Comparison of ENCODE assay signal across 8 cellular contexts in genomic region chr19:9834726-9835506, GRCh38. TPM values are rescaled to one million over a fixed set of nuclear protein-coding genes. Genes with fewer than 3 reads are reported as not detected.
A peak's percentile ranks its signal among the peaks of the same experiment; 100 is the strongest.
DNase-seq lines count a peak whose midpoint lies in the region; ATAC-seq, FAIRE-seq and TF ChIP-seq lines count a peak whose summit lies in the region.

Gene PIN1 (plus strand): TSS chr19:9835318. CDS start chr19:9835345, 27 bp downstream.

- H2AFZ ChIP-seq in mammary epithelial cell (ENCODE audit: low read depth, low read length) = peak within 1 kb of the TSS; percentile 94

- FAIRE-seq in small intestine (lab: Jason Lieb, UNC) = no peak

- in situ Hi-C loops in mammary epithelial cell (cut with MboI; ENCODE audit: low sequenced_read_pairs in 2 of 2) = no loop called here

- H3K27ac ChIP-seq in WERI-Rb-1 (peak within 1 kb of the TSS; percentile 86), mammary epithelial cell (ENCODE audit: insufficient read depth, low read depth, low read length) (peak within 1 kb of the TSS; percentile 41), small intestine (ENCODE audit: low read depth in 1 of 2, low read length in 1 of 2) (peak within 1 kb of the TSS in 1 of 2 donors; percentile 62)

- H3K9me3 ChIP-seq in WERI-Rb-1 (ENCODE audit: severe bottlenecking) (no peaks in the 10 kb centered on the region), mammary epithelial cell (replicated peaks; ENCODE audit: insufficient read depth, low read length) (no peaks in the 10 kb centered on the region), small intestine (ENCODE audit: control insufficient read depth, low read depth) (no peaks in the 10 kb centered on the region)

- TF ChIP-seq CTCF in WERI-Rb-1 (IDR thresholded peaks at IDR 0.05; ENCODE audit: low read depth, low read length) (peak; percentile 49), mammary epithelial cell (conservative IDR thresholded peaks at IDR 0.05 in 1 of 2, IDR thresholded peaks at IDR 0.05 in 1 of 2; ENCODE audit: extremely low read depth in 1 of 2, insufficient read depth in 1 of 2, low read depth in 1 of 2, low read length in 2 of 2) (peak in 1 of 2 donors; percentile 65)

- CTCF ChIA-PET in mammary epithelial cell (lab: Charles Lee; ENCODE audit: low non-redundant PET) = interaction anchor here (0.6 kb wide), 1 partner anchor 1411 kb away, joined by 17 read pairs; no protein-coding TSS in a partner anchor

- 12% methylated on average over 5 of the region's 73 CpGs for WGBS in mammary epithelial cell (ENCODE audit: low coverage, missing lambda C conversion rate)
- WGBS in small intestine, 3 donors = 0% methylated on average over 48 to 73 of the region's 73 CpGs

- peak within 1 kb of the TSS; percentile 98 for H3K4me2 ChIP-seq in mammary epithelial cell (ENCODE audit: insufficient read depth, low read depth, low read length)

- H3K36me3 ChIP-seq in WERI-Rb-1 (peaks cover 32% of the 10 kb centered on the region), mammary epithelial cell (ENCODE audit: insufficient read depth, low read length) (no peaks in the 10 kb centered on the region), small intestine (ENCODE audit: control insufficient read depth in 2 of 2, insufficient read depth in 2 of 2, low read length in 2 of 2) (peaks cover 0 to 2% of the 10 kb centered on the region in 2 donors)

- H3K4me1 ChIP-seq in mammary epithelial cell (ENCODE audit: insufficient read depth, low read length) (peaks cover 6% of the 10 kb centered on the region), small intestine (ENCODE audit: control insufficient read depth in 2 of 2, insufficient read depth in 1 of 2, low read depth in 1 of 2, low read length in 1 of 2) (peaks cover 0 to 8% of the 10 kb centered on the region in 2 donors)

- peak within 1 kb of the TSS; percentile 53 for H3K9ac ChIP-seq in mammary epithelial cell (ENCODE audit: insufficient read depth, low read length)

- peak within 1 kb of the TSS; percentile 92 for H3K4me3 ChIP-seq in WERI-Rb-1 (ENCODE audit: low read depth, low read length)
- peak within 1 kb of the TSS; percentile 89 to 91 (median 90) for H3K4me3 ChIP-seq in mammary epithelial cell (replicated peaks in 1 of 3; ENCODE audit: insufficient read depth in 1 of 3, low read depth in 2 of 3, low read length in 3 of 3)
- peak within 1 kb of the TSS; percentile 76 to 89 for H3K4me3 ChIP-seq in small intestine (ENCODE audit: low read depth in 1 of 2, low read length in 2 of 2)

- peak; percentile 99 for DNase-seq in AG08395 (ENCODE audit: low spot score)
- peak; percentile 98 for DNase-seq in NCI-H2227 (lab: John Stamatoyannopoulos, UW; ENCODE audit: unreplicated experiment)
- peak; percentile 99 for DNase-seq in WERI-Rb-1
- DNase-seq in mammary epithelial cell = peak; percentile 98
- peak; percentile 99 for DNase-seq in iPS-NIHi11 (ENCODE audit: low spot score)
- DNase-seq in small intestine = peak; percentile 99

- dilution Hi-C loops in mammary epithelial cell (cut with HindIII; ENCODE audit: low sequenced_read_pairs) = no loop called here

- BruUV-seq in mammary epithelial cell (replicated peaks; lab: Mats Ljungman, UMichigan) = no TSS peak

- ATAC-seq in GM18873 (IDR thresholded peaks at IDR 0.05; ENCODE audit: low FRiP score, unreplicated experiment) = peak; percentile 90
- ATAC-seq in HG03139 (IDR thresholded peaks at IDR 0.05; ENCODE audit: unreplicated experiment) = peak; percentile 83

- no peaks in the 10 kb centered on the region for H4K20me1 ChIP-seq in mammary epithelial cell (ENCODE audit: insufficient read depth, low read length)

- intact Hi-C loops in mammary epithelial cell (cut with micrococcal nuclease) = loop anchor here (1.0 kb wide), 1 partner anchor 16 kb away; the partner anchor contains the start of gene FBXL12

- H3K27me3 ChIP-seq in WERI-Rb-1 (ENCODE audit: insufficient read depth, low read depth, severe bottlenecking) = no peaks in the 10 kb centered on the region
- no peaks in the 10 kb centered on the region for H3K27me3 ChIP-seq in mammary epithelial cell (ENCODE audit: insufficient read depth, low read length)
- no peaks in the 10 kb centered on the region for H3K27me3 ChIP-seq in small intestine (ENCODE audit: control insufficient read depth in 2 of 2, insufficient read depth in 2 of 2, low read length in 2 of 2)

- H3K79me2 ChIP-seq in mammary epithelial cell (ENCODE audit: insufficient read depth, low read length) = peaks cover 38% of the 10 kb centered on the region

RNA-seq across cellular contexts. Expression of gene PIN1, which starts in this region (rescaled TPM):
- total RNA-seq in mammary epithelial cell = 10 to 100 TPM; 50.3 to 77.4 TPM
- polyA plus RNA-seq in mammary epithelial cell (74.0 TPM), small intestine (100 to 1,000 TPM in 1 of 3 donors, 10 to 100 TPM in 2; 74.7 to 109 (median 90.2) TPM)
- polyA minus RNA-seq in mammary epithelial cell = 23.3 TPM
